Comparison of ENCODE assay signal across 1 cellular context in genomic region chr17:29546834-29547233, GRCh38.
TF ChIP-seq lines count a peak whose summit lies in the region.

No MANE protein-coding gene starts in this region.

TF ChIP-seq in GM23338, 12 proteins besides CTCF, POLR2A, EP300 and RAD21 (continued from another document):
- TF ChIP-seq, protein P1, sequence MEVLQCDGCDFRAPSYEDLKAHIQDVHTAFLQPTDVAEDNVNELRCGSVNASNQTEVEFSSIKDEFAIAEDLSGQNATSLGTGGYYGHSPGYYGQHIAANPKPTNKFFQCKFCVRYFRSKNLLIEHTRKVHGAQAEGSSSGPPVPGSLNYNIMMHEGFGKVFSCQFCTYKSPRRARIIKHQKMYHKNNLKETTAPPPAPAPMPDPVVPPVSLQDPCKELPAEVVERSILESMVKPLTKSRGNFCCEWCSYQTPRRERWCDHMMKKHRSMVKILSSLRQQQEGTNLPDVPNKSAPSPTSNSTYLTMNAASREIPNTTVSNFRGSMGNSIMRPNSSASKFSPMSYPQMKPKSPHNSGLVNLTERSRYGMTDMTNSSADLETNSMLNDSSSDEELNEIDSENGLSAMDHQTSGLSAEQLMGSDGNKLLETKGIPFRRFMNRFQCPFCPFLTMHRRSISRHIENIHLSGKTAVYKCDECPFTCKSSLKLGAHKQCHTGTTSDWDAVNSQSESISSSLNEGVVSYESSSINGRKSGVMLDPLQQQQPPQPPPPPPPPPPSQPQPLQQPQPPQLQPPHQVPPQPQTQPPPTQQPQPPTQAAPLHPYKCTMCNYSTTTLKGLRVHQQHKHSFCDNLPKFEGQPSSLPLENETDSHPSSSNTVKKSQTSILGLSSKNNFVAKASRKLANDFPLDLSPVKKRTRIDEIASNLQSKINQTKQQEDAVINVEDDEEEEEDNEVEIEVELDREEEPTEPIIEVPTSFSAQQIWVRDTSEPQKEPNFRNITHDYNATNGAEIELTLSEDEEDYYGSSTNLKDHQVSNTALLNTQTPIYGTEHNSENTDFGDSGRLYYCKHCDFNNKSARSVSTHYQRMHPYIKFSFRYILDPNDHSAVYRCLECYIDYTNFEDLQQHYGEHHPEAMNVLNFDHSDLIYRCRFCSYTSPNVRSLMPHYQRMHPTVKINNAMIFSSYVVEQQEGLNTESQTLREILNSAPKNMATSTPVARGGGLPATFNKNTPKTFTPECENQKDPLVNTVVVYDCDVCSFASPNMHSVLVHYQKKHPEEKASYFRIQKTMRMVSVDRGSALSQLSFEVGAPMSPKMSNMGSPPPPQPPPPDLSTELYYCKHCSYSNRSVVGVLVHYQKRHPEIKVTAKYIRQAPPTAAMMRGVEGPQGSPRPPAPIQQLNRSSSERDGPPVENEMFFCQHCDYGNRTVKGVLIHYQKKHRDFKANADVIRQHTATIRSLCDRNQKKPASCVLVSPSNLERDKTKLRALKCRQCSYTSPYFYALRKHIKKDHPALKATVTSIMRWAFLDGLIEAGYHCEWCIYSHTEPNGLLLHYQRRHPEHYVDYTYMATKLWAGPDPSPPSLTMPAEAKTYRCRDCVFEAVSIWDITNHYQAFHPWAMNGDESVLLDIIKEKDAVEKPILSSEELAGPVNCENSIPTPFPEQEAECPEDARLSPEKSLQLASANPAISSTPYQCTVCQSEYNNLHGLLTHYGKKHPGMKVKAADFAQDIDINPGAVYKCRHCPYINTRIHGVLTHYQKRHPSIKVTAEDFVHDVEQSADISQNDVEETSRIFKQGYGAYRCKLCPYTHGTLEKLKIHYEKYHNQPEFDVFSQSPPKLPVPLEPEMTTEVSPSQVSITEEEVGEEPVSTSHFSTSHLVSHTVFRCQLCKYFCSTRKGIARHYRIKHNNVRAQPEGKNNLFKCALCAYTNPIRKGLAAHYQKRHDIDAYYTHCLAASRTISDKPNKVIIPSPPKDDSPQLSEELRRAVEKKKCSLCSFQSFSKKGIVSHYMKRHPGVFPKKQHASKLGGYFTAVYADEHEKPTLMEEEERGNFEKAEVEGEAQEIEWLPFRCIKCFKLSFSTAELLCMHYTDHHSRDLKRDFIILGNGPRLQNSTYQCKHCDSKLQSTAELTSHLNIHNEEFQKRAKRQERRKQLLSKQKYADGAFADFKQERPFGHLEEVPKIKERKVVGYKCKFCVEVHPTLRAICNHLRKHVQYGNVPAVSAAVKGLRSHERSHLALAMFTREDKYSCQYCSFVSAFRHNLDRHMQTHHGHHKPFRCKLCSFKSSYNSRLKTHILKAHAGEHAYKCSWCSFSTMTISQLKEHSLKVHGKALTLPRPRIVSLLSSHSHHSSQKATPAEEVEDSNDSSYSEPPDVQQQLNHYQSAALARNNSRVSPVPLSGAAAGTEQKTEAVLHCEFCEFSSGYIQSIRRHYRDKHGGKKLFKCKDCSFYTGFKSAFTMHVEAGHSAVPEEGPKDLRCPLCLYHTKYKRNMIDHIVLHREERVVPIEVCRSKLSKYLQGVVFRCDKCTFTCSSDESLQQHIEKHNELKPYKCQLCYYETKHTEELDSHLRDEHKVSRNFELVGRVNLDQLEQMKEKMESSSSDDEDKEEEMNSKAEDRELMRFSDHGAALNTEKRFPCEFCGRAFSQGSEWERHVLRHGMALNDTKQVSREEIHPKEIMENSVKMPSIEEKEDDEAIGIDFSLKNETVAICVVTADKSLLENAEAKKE (CRISPR knock-in tag; IDR thresholded peaks at IDR 0.05): no peak
- no peak for TF ChIP-seq ZNF331 (CRISPR knock-in tag; IDR thresholded peaks at IDR 0.05; ENCODE audit: low read depth)
